In genomic region chr16:5070431-5071186, GRCh38 we compare ENCODE assay signal across 1 cellular context.
TF ChIP-seq lines count a peak whose summit lies in the region.

No MANE protein-coding gene starts in this region.

TF ChIP-seq in endothelial cell of umbilical vein, 7 proteins besides CTCF, POLR2A, EP300 and RAD21:
- TF ChIP-seq, protein P1, sequence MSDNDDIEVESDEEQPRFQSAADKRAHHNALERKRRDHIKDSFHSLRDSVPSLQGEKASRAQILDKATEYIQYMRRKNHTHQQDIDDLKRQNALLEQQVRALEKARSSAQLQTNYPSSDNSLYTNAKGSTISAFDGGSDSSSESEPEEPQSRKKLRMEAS (IDR thresholded peaks at IDR 0.05; ENCODE audit: insufficient read depth, insufficient read length): no peak
- no peak for TF ChIP-seq JUN (IDR thresholded peaks at IDR 0.05; ENCODE audit: borderline replicate concordance, insufficient read depth, insufficient read length, low read depth)
- no peak for TF ChIP-seq POLR2AphosphoS5 (IDR thresholded peaks at IDR 0.05; ENCODE audit: insufficient read depth, low read depth, low read length)
- TF ChIP-seq GATA2 (IDR thresholded peaks at IDR 0.05; ENCODE audit: insufficient read depth, insufficient read length, low read depth, low read length): no peak
- TF ChIP-seq EZH2 (IDR thresholded peaks at IDR 0.05; ENCODE audit: borderline replicate concordance, low read depth, low read length, severe bottlenecking): no peak
- TF ChIP-seq FOS (IDR thresholded peaks at IDR 0.05; ENCODE audit: borderline replicate concordance, insufficient read depth, low read length): no peak
- no peak for TF ChIP-seq MYC (IDR thresholded peaks at IDR 0.05; ENCODE audit: low read depth, low read length)
